12 cellular contexts compared by ENCODE assay signal in the genomic region with DNA sequence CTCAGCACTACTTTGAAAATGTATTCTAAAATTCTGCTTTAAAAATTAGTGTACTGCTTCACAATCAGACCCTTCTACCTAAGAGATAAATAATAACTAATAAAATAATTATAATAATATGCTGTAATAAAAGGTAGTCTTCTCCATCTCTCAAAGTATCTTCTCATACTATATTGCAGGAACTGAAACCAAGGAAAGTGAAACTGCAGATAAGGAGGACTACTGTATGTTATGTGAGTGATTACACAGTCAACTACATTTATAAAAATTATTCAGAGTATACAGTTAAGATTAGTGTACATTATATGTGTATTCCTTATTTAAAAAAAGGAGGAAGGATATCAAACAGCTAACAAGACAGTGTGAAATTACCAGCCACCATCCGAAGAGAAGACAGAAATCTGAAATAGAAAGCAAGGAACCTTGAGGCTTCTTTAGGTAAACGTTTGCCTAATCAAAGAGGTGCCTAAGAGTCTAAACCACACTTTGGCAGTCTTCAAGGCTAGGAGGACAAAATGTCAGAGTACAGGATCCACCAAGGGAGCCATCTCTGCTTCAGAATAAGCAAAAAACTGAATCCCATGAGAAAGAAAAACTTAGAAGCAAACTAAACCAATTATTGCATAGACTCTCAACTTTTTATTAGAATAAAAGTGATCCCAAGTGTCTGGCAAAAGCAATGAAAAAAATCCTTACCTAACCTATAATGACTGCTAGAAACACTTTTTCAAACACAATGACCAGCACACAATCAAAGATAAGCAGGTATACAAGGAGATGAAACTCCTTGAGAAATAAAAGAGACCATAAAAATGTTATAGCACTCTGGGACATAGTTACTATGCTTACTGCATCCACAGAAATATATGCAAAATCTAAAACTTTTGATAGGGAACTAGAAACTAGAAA. TPM values are rescaled to one million over a fixed set of nuclear protein-coding genes. Genes with fewer than 3 reads are reported as not detected.
DNase-seq lines count a peak whose midpoint lies in the region; ATAC-seq and TF ChIP-seq lines count a peak whose summit lies in the region.
"Had no signal": no experiment of that assay in that cellular context is flagged by ENCODE, and none has a peak within 500 bp of the region (broad histone marks: within the 10 kb centered on the region; RNA-seq: fewer than 3 reads in every experiment).

No MANE protein-coding gene starts in this region.

- WGBS in esophagus squamous epithelium, 2 donors = 32 to 41% methylated on average over 2 of the region's 2 CpGs

- H3K36me3 ChIP-seq in esophagus squamous epithelium = no peaks in the 10 kb centered on the region
- H3K36me3 ChIP-seq: SJCRH30 had no signal

- peak overlapping the region; percentile 68 for H3K27ac Mint-ChIP-seq in activated naive CD4-positive, alpha-beta T cell treated with anti-CD3 and anti-CD28 coated beads, Interleukin-2, amount 10 ng/mL, durations not matched to agents 7 days and 5 days
- peak overlapping the region; percentile 20 for H3K27ac Mint-ChIP-seq in activated naive CD8-positive, alpha-beta T cell treated with anti-CD3 and anti-CD28 coated beads for 36 hours
- H3K27ac Mint-ChIP-seq in stimulated activated memory B cell treated with anti-CD40 and anti-IgM and Interleukin-4, amounts not matched to agents 10 μg/mL and 1 μg/mL and 100 μg/mL, for 72 hours = peak overlapping the region; percentile 97

- peaks cover 10% of the 10 kb centered on the region for H3K27me3 Mint-ChIP-seq in activated naive CD4-positive, alpha-beta T cell treated with anti-CD3 and anti-CD28 coated beads, Interleukin-2, amount 10 ng/mL, durations not matched to agents 7 days and 5 days
- no peaks in the 10 kb centered on the region for H3K27me3 Mint-ChIP-seq in activated naive CD8-positive, alpha-beta T cell treated with anti-CD3 and anti-CD28 coated beads for 36 hours
- H3K27me3 Mint-ChIP-seq in stimulated activated memory B cell treated with anti-CD40 and anti-IgM and Interleukin-4, amounts not matched to agents 10 μg/mL and 1 μg/mL and 100 μg/mL, for 72 hours = no peaks in the 10 kb centered on the region

- CTCF ChIA-PET in activated naive CD4-positive, alpha-beta T cell treated with anti-CD3 and anti-CD28 coated beads, Interleukin-2, amount 10 ng/mL, durations not matched to agents 7 days and 5 days (lab: Charles Lee) = no interaction called here

- H3K4me3 ChIP-seq in esophagus squamous epithelium = no peak overlapping the region
- H3K4me3 ChIP-seq: SJCRH30 had no signal

- no peak for TF ChIP-seq CTCF in esophagus squamous epithelium (IDR thresholded peaks at IDR 0.05)

- H3K27me3 ChIP-seq in esophagus squamous epithelium = no peaks in the 10 kb centered on the region
- H3K27me3 ChIP-seq: SJCRH30 had no signal

- ATAC-seq in HG03469 (IDR thresholded peaks at IDR 0.05; ENCODE audit: unreplicated experiment) (peak; percentile 26), HG03457 (IDR thresholded peaks at IDR 0.05; ENCODE audit: unreplicated experiment) (no peak)
- peak; percentile 42 for ATAC-seq in stimulated activated memory B cell treated with anti-CD40 and anti-IgM and Interleukin-4, amounts not matched to agents 10 μg/mL and 1 μg/mL and 100 μg/mL, for 72 hours

- intact Hi-C loops in esophagus squamous epithelium (cut with DNase I) = no loop called here

- DNase-seq in activated naive CD4-positive, alpha-beta T cell treated with anti-CD3 and anti-CD28 coated beads, Interleukin-2, amount 10 ng/mL, durations not matched to agents 7 days and 5 days = no peak
- DNase-seq in activated naive CD4-positive, alpha-beta T cell treated with anti-CD3 and anti-CD28 coated beads, Interleukin-2, amount 50 U/mL, for 16 hours = no peak
- DNase-seq in activated naive CD8-positive, alpha-beta T cell treated with anti-CD3 and anti-CD28 coated beads for 36 hours = no peak
- no peak for DNase-seq in esophagus squamous epithelium (lab: John Stamatoyannopoulos, UW)
- DNase-seq in T-helper 1 cell = no peak
- DNase-seq: activated CD8-positive, alpha-beta memory T cell treated with anti-CD3 and anti-CD28 coated beads for 24 hours; NCI-H2171 treated with DMSO at 0.1 percent for 48 hours; SJCRH30 had no signal

- peaks cover 0 to 43% (median 6%) of the 10 kb centered on the region in 3 donors for H3K4me1 ChIP-seq in esophagus squamous epithelium
- H3K4me1 ChIP-seq: SJCRH30 had no signal

- no peak for TF ChIP-seq POLR2A in esophagus squamous epithelium (IDR thresholded peaks at IDR 0.05)

- H3K4me1 Mint-ChIP-seq in activated naive CD4-positive, alpha-beta T cell treated with anti-CD3 and anti-CD28 coated beads, Interleukin-2, amount 10 ng/mL, durations not matched to agents 7 days and 5 days = peaks cover 51% of the 10 kb centered on the region
- peaks cover 65% of the 10 kb centered on the region for H3K4me1 Mint-ChIP-seq in activated naive CD8-positive, alpha-beta T cell treated with anti-CD3 and anti-CD28 coated beads for 36 hours
- peaks cover 86% of the 10 kb centered on the region for H3K4me1 Mint-ChIP-seq in stimulated activated memory B cell treated with anti-CD40 and anti-IgM and Interleukin-4, amounts not matched to agents 10 μg/mL and 1 μg/mL and 100 μg/mL, for 72 hours

- no peaks in the 10 kb centered on the region for H3K9me3 ChIP-seq in esophagus squamous epithelium
- H3K9me3 ChIP-seq: SJCRH30 had no signal

- peak overlapping the region; percentile 58 for H3K4me3 Mint-ChIP-seq in activated naive CD4-positive, alpha-beta T cell treated with anti-CD3 and anti-CD28 coated beads, Interleukin-2, amount 10 ng/mL, durations not matched to agents 7 days and 5 days
- H3K4me3 Mint-ChIP-seq in activated naive CD8-positive, alpha-beta T cell treated with anti-CD3 and anti-CD28 coated beads for 36 hours = peak overlapping the region; percentile 37
- H3K4me3 Mint-ChIP-seq in stimulated activated memory B cell treated with anti-CD40 and anti-IgM and Interleukin-4, amounts not matched to agents 10 μg/mL and 1 μg/mL and 100 μg/mL, for 72 hours = peak overlapping the region; percentile 62
- H3K4me3 Mint-ChIP-seq: neural crest cell had no signal

- no peaks in the 10 kb centered on the region for H3K9me3 Mint-ChIP-seq in activated naive CD4-positive, alpha-beta T cell treated with anti-CD3 and anti-CD28 coated beads, Interleukin-2, amount 10 ng/mL, durations not matched to agents 7 days and 5 days
- peaks cover 1% of the 10 kb centered on the region for H3K9me3 Mint-ChIP-seq in activated naive CD8-positive, alpha-beta T cell treated with anti-CD3 and anti-CD28 coated beads for 36 hours
- H3K9me3 Mint-ChIP-seq in stimulated activated memory B cell treated with anti-CD40 and anti-IgM and Interleukin-4, amounts not matched to agents 10 μg/mL and 1 μg/mL and 100 μg/mL, for 72 hours = no peaks in the 10 kb centered on the region
- H3K9me3 Mint-ChIP-seq: neural crest cell had no signal

- H3K36me3 Mint-ChIP-seq in activated naive CD4-positive, alpha-beta T cell treated with anti-CD3 and anti-CD28 coated beads, Interleukin-2, amount 10 ng/mL, durations not matched to agents 7 days and 5 days = peaks cover 3% of the 10 kb centered on the region
- peaks cover 4% of the 10 kb centered on the region for H3K36me3 Mint-ChIP-seq in activated naive CD8-positive, alpha-beta T cell treated with anti-CD3 and anti-CD28 coated beads for 36 hours
- no peaks in the 10 kb centered on the region for H3K36me3 Mint-ChIP-seq in stimulated activated memory B cell treated with anti-CD40 and anti-IgM and Interleukin-4, amounts not matched to agents 10 μg/mL and 1 μg/mL and 100 μg/mL, for 72 hours

- H3K27ac ChIP-seq in esophagus squamous epithelium = no peak overlapping the region
- H3K27ac ChIP-seq: SJCRH30 had no signal

RNA-seq across cellular contexts. Expression of a gene that starts 6.5 kb away (rescaled TPM):
- 1 to 10 TPM; 5.5 to 5.6 TPM for total RNA-seq in activated naive CD8-positive, alpha-beta T cell treated with anti-CD3 and anti-CD28 coated beads for 36 hours
- total RNA-seq in esophagus squamous epithelium = 10 to 100 TPM; 28.8 to 56.4 (median 34.0) TPM

Comparison
In these comparisons a context has a peak if more than half of its experiments do, and no peak if none do; other contexts are left out.
1. H3K27ac Mint-ChIP-seq: peak in every context shown above with its lines; median percentile 97 in stimulated activated memory B cell treated with anti-CD40 and anti-IgM and Interleukin-4, amounts not matched to agents 10 μg/mL and 1 μg/mL and 100 μg/mL, for 72 hours; 68 in activated naive CD4-positive, alpha-beta T cell treated with anti-CD3 and anti-CD28 coated beads, Interleukin-2, amount 10 ng/mL, durations not matched to agents 7 days and 5 days; 20 in activated naive CD8-positive, alpha-beta T cell treated with anti-CD3 and anti-CD28 coated beads for 36 hours.
2. RNA of a gene that starts 6.5 kb away (total RNA-seq): 28.8 to 56.4 TPM in esophagus squamous epithelium; 5.5 to 5.6 TPM in activated naive CD8-positive, alpha-beta T cell treated with anti-CD3 and anti-CD28 coated beads for 36 hours; every median in the first group is over 4 times any median in the second.
3. Peak in every context shown above with its lines, with median percentiles within 50 percentile points of each other: H3K4me3 Mint-ChIP-seq.